In genomic region chr21:42923553-42924432, GRCh38 we compare ENCODE assay signal across 8 cellular contexts. TPM values are rescaled to one million over a fixed set of nuclear protein-coding genes. Genes with fewer than 3 reads are reported as not detected.
DNase-seq lines count a peak whose midpoint lies in the region; ATAC-seq, FAIRE-seq and TF ChIP-seq lines count a peak whose summit lies in the region.

No MANE protein-coding gene starts in this region.

- FAIRE-seq in A549 (lab: Jason Lieb, UNC): no peak

- H3K4me3 Mint-ChIP-seq in activated T-helper 1 cell treated with anti-CD3 and anti-CD28 coated beads, Interleukin-12 subunit alpha, Interleukin-12 subunit beta, Interleukin-2, Interleukin-4 antibody, amounts not matched to agents 30 ng/mL and 10 ng/mL and 1 ng/mL, durations not matched to agents 14 hours and 24 hours and 36 hours: peak overlapping the region; percentile 35
- H3K4me3 Mint-ChIP-seq in nephron progenitor cell: no peak overlapping the region

- H3K27ac Mint-ChIP-seq in activated T-helper 1 cell treated with anti-CD3 and anti-CD28 coated beads, Interleukin-12 subunit alpha, Interleukin-12 subunit beta, Interleukin-2, Interleukin-4 antibody, amounts not matched to agents 30 ng/mL and 10 ng/mL and 1 ng/mL, durations not matched to agents 14 hours and 24 hours and 36 hours: peak overlapping the region; percentile 67
- peak overlapping the region; percentile 90 for H3K27ac Mint-ChIP-seq in nephron progenitor cell

- peak; percentile 59 for TF ChIP-seq CTCF in A549 (IDR thresholded peaks at IDR 0.05)
- peak; percentile 75 for TF ChIP-seq CTCF in LNCaP clone FGC (IDR thresholded peaks at IDR 0.05; ENCODE audit: control insufficient read depth, extremely low read depth, insufficient read depth)
- peak; percentile 87 for TF ChIP-seq CTCF in fibroblast of the aortic adventitia (IDR thresholded peaks at IDR 0.05; ENCODE audit: insufficient read depth, low read length)
- TF ChIP-seq CTCF in nephron progenitor cell (IDR thresholded peaks at IDR 0.05): peak; percentile 66

- intact Hi-C loops in activated T-helper 1 cell treated with anti-CD3 and anti-CD28 coated beads, Interleukin-12 subunit alpha, Interleukin-12 subunit beta, Interleukin-2, Interleukin-4 antibody, amounts not matched to agents 30 ng/mL and 10 ng/mL and 1 ng/mL, durations not matched to agents 14 hours and 24 hours and 36 hours (cut with micrococcal nuclease): loop anchor here (1.0 kb wide), 3 partner anchors 30 to 723 kb away; partner anchors contain the start of genes NDUFV3 and PKNOX1

- TF ChIP-seq POLR2A in A549 (IDR thresholded peaks at IDR 0.05; ENCODE audit: low read length): no peak
- TF ChIP-seq POLR2A in GM18951 (IDR thresholded peaks at IDR 0.05; ENCODE audit: extremely low read depth, insufficient read depth, insufficient read length): peak; percentile 46

- no peaks in the 10 kb centered on the region for H3K9me3 Mint-ChIP-seq in activated T-helper 1 cell treated with anti-CD3 and anti-CD28 coated beads, Interleukin-12 subunit alpha, Interleukin-12 subunit beta, Interleukin-2, Interleukin-4 antibody, amounts not matched to agents 30 ng/mL and 10 ng/mL and 1 ng/mL, durations not matched to agents 14 hours and 24 hours and 36 hours
- H3K9me3 Mint-ChIP-seq in nephron progenitor cell: no peaks in the 10 kb centered on the region

- DNase-seq in A549 (ENCODE audit: low read depth in 1 of 2, low spot score in 1 of 2) (peak; percentile 75 to 83), LNCaP clone FGC (ENCODE audit: low read depth) (peak; percentile 58), RPMI7951 (ENCODE audit: low read depth) (peak; percentile 87), fibroblast of the aortic adventitia (ENCODE audit: low read depth) (peak; percentile 91), nephron progenitor cell (peak; percentile 65)
- DNase-seq in activated T-helper 1 cell treated with anti-CD3 and anti-CD28 coated beads, Interleukin-12 subunit alpha, Interleukin-12 subunit beta, Interleukin-2, Interleukin-4 antibody, amounts not matched to agents 30 ng/mL and 10 ng/mL and 1 ng/mL, durations not matched to agents 14 hours and 24 hours and 36 hours (ENCODE audit: low spot score): peak; percentile 74
- DNase-seq in stimulated activated naive CD8-positive, alpha-beta T cell treated with anti-CD3 and anti-CD28 coated beads, Interleukin-15, Interleukin-2, amounts not matched to agents 100 U/mL and 50 U/mL, for 24 hours: peak; percentile 79

- peak overlapping the region; percentile 55 to 86 for H3K27ac ChIP-seq in A549

- CTCF ChIA-PET in A549 (lab: Yijun Ruan, JAX): interaction anchor here (0.6 to 1.0 kb wide), 3 partner anchors 10 to 42 kb away, joined by 4 to 5 read pairs (median 5); no protein-coding TSS in a partner anchor

- in situ Hi-C loops in GM18951 (cut with MboI; ENCODE audit: low sequenced_read_pairs, unreplicated experiment): no loop called here

- ATAC-seq in A549: peak; percentile 77 to 94; a peak in 5 of 6 replicates
- ATAC-seq in stimulated activated naive CD8-positive, alpha-beta T cell treated with anti-CD3 and anti-CD28 coated beads, Interleukin-15, Interleukin-2, amounts not matched to agents 100 U/mL and 50 U/mL, for 24 hours: peak; percentile 99

- TF ChIP-seq EP300 in A549 (IDR thresholded peaks at IDR 0.05): no peak

- no peaks in the 10 kb centered on the region for H3K27me3 Mint-ChIP-seq in activated T-helper 1 cell treated with anti-CD3 and anti-CD28 coated beads, Interleukin-12 subunit alpha, Interleukin-12 subunit beta, Interleukin-2, Interleukin-4 antibody, amounts not matched to agents 30 ng/mL and 10 ng/mL and 1 ng/mL, durations not matched to agents 14 hours and 24 hours and 36 hours (ENCODE audit: insufficient read depth)
- peaks cover 3% of the 10 kb centered on the region for H3K27me3 Mint-ChIP-seq in nephron progenitor cell (ENCODE audit: low read depth, poor library complexity)

- peak; percentile 79 to 83 for TF ChIP-seq RAD21 in A549 (conservative IDR thresholded peaks at IDR 0.05 in 1 of 2, IDR thresholded peaks at IDR 0.05 in 1 of 2)

- no peaks in the 10 kb centered on the region for H3K9me3 ChIP-seq in A549

- H3K4me1 Mint-ChIP-seq in activated T-helper 1 cell treated with anti-CD3 and anti-CD28 coated beads, Interleukin-12 subunit alpha, Interleukin-12 subunit beta, Interleukin-2, Interleukin-4 antibody, amounts not matched to agents 30 ng/mL and 10 ng/mL and 1 ng/mL, durations not matched to agents 14 hours and 24 hours and 36 hours (ENCODE audit: low read depth): peaks cover 16% of the 10 kb centered on the region
- peaks cover 29% of the 10 kb centered on the region for H3K4me1 Mint-ChIP-seq in nephron progenitor cell

- peak overlapping the region; percentile 12; the same call in 1 of the 3 replicates for H3K4me2 ChIP-seq in A549

- H3K4me3 ChIP-seq in A549 (no peak overlapping the region), LNCaP clone FGC (ENCODE audit: low read depth, low read length) (no peak overlapping the region), fibroblast of the aortic adventitia (ENCODE audit: low read depth, low read length) (peak overlapping the region; percentile 28)

- POLR2A ChIA-PET in A549 (lab: Yijun Ruan, JAX): no interaction called here

- no peaks in the 10 kb centered on the region for H3K36me3 Mint-ChIP-seq in activated T-helper 1 cell treated with anti-CD3 and anti-CD28 coated beads, Interleukin-12 subunit alpha, Interleukin-12 subunit beta, Interleukin-2, Interleukin-4 antibody, amounts not matched to agents 30 ng/mL and 10 ng/mL and 1 ng/mL, durations not matched to agents 14 hours and 24 hours and 36 hours (ENCODE audit: low read depth)
- H3K36me3 Mint-ChIP-seq in nephron progenitor cell (ENCODE audit: low read depth): peaks cover 4% of the 10 kb centered on the region

- H3K4me1 ChIP-seq in A549: peaks cover 6% of the 10 kb centered on the region; the same call in 1 of the 3 replicates

- 42% methylated on average over 15 of the region's 18 CpGs for WGBS in A549 (ENCODE audit: missing lambda C conversion rate)

RNA-seq across cellular contexts. Expression of gene ERVH48-1, which starts 1.6 kb away (rescaled TPM):
- polyA plus RNA-seq in A549 (2011; rRNA removed) (not detected in 2 replicates), A549 (2017; fragmentation: RNase III; extraction: RNeasy Plus Mini Kit Qiagen cat#74134 plus additional on column Dnase treatment) (not detected in 3 replicates)
- not detected in 2 replicates for polyA plus RNA-seq in A549 (2012; cell fraction: cytosol; rRNA removed)
- not detected in 2 replicates for polyA plus RNA-seq in A549 (2012; cell fraction: nucleus; rRNA removed)
- polyA minus RNA-seq in A549 (2011; rRNA and poly(A)+ RNA removed): not detected in 2 replicates
- total RNA-seq in RPMI7951 (2014; rRNA removed; shearing (Covaris generic)): not detected in 2 replicates
- total RNA-seq in activated T-helper 1 cell treated with anti-CD3 and anti-CD28 coated beads, Interleukin-12 subunit alpha, Interleukin-12 subunit beta, Interleukin-2, Interleukin-4 antibody, amounts not matched to agents 30 ng/mL and 10 ng/mL and 1 ng/mL, durations not matched to agents 14 hours and 24 hours and 36 hours: 0.22 and 0.26 TPM in 2 replicates
- 0.74 TPM in 1 of 2 replicates, not detected in the other for total RNA-seq in fibroblast of the aortic adventitia (ENCODE audit: low replicate concordance)

RNA-seq across cellular contexts. Expression of gene NDUFV3, which starts 30.7 kb away (rescaled TPM):
- polyA plus RNA-seq in A549 (2011; rRNA removed): 14.8 and 17.1 TPM in 2 replicates
- 19.5 and 22.0 TPM in 2 replicates for polyA plus RNA-seq in A549 (2012; cell fraction: cytosol; rRNA removed)
- polyA plus RNA-seq in A549 (2012; cell fraction: nucleus; rRNA removed): 13.3 and 14.3 TPM in 2 replicates
- polyA plus RNA-seq in A549 (2017; fragmentation: RNase III; extraction: RNeasy Plus Mini Kit Qiagen cat#74134 plus additional on column Dnase treatment): 20.7 to 22.8 TPM (median 22.0 TPM) in 3 replicates
- polyA minus RNA-seq in A549 (2011; rRNA and poly(A)+ RNA removed): 12.9 and 13.3 TPM in 2 replicates
- total RNA-seq in RPMI7951 (2014; rRNA removed; shearing (Covaris generic)): 23.1 and 27.4 TPM in 2 replicates
- total RNA-seq in activated T-helper 1 cell treated with anti-CD3 and anti-CD28 coated beads, Interleukin-12 subunit alpha, Interleukin-12 subunit beta, Interleukin-2, Interleukin-4 antibody, amounts not matched to agents 30 ng/mL and 10 ng/mL and 1 ng/mL, durations not matched to agents 14 hours and 24 hours and 36 hours: 41.9 and 44.4 TPM in 2 replicates
- total RNA-seq in fibroblast of the aortic adventitia (ENCODE audit: low replicate concordance): 51.4 and 53.1 TPM in 2 replicates

RNA-seq across cellular contexts. Expression of gene WDR4, which starts 44.5 kb away (rescaled TPM):
- polyA plus RNA-seq in A549 (2011; rRNA removed) (23.8 and 25.2 TPM in 2 replicates), A549 (2017; fragmentation: RNase III; extraction: RNeasy Plus Mini Kit Qiagen cat#74134 plus additional on column Dnase treatment) (32.2 to 36.0 TPM (median 35.0 TPM) in 3 replicates)
- 55.9 and 56.2 TPM in 2 replicates for polyA plus RNA-seq in A549 (2012; cell fraction: cytosol; rRNA removed)
- 67.5 and 68.3 TPM in 2 replicates for polyA plus RNA-seq in A549 (2012; cell fraction: nucleus; rRNA removed)
- polyA minus RNA-seq in A549 (2011; rRNA and poly(A)+ RNA removed): 34.0 and 39.9 TPM in 2 replicates
- total RNA-seq in RPMI7951 (2014; rRNA removed; shearing (Covaris generic)): 4.8 and 10.8 TPM in 2 replicates
- total RNA-seq in activated T-helper 1 cell treated with anti-CD3 and anti-CD28 coated beads, Interleukin-12 subunit alpha, Interleukin-12 subunit beta, Interleukin-2, Interleukin-4 antibody, amounts not matched to agents 30 ng/mL and 10 ng/mL and 1 ng/mL, durations not matched to agents 14 hours and 24 hours and 36 hours: 73.2 and 74.2 TPM in 2 replicates
- 11.9 and 12.8 TPM in 2 replicates for total RNA-seq in fibroblast of the aortic adventitia (ENCODE audit: low replicate concordance)

RNA-seq across cellular contexts. Expression of gene PKNOX1, which starts 50.6 kb away (rescaled TPM):
- 16.3 and 19.6 TPM in 2 replicates for polyA plus RNA-seq in A549 (2011; rRNA removed)
- polyA plus RNA-seq in A549 (2012; cell fraction: cytosol; rRNA removed): 14.8 and 18.0 TPM in 2 replicates
- 13.3 and 13.8 TPM in 2 replicates for polyA plus RNA-seq in A549 (2012; cell fraction: nucleus; rRNA removed)
- polyA plus RNA-seq in A549 (2017; fragmentation: RNase III; extraction: RNeasy Plus Mini Kit Qiagen cat#74134 plus additional on column Dnase treatment): 3.9 to 5.7 TPM (median 4.3 TPM) in 3 replicates
- polyA minus RNA-seq in A549 (2011; rRNA and poly(A)+ RNA removed): 6.9 and 13.2 TPM in 2 replicates
- total RNA-seq in RPMI7951 (2014; rRNA removed; shearing (Covaris generic)): 13.7 and 16.8 TPM in 2 replicates
- 25.1 and 28.8 TPM in 2 replicates for total RNA-seq in activated T-helper 1 cell treated with anti-CD3 and anti-CD28 coated beads, Interleukin-12 subunit alpha, Interleukin-12 subunit beta, Interleukin-2, Interleukin-4 antibody, amounts not matched to agents 30 ng/mL and 10 ng/mL and 1 ng/mL, durations not matched to agents 14 hours and 24 hours and 36 hours
- 11.2 and 12.7 TPM in 2 replicates for total RNA-seq in fibroblast of the aortic adventitia (ENCODE audit: low replicate concordance)
